In genomic region chr7:13641699-13642098, GRCh38 we compare ENCODE assay signal across 14 cellular contexts.
A peak's percentile ranks its signal among the peaks of the same experiment; 100 is the strongest.
DNase-seq lines count a peak whose midpoint lies in the region; ATAC-seq and TF ChIP-seq lines count a peak whose summit lies in the region.
"Had no signal": no experiment of that assay in that cellular context is flagged by ENCODE, and none has a peak within 500 bp of the region (broad histone marks: within the 10 kb centered on the region; RNA-seq: fewer than 3 reads in every experiment).

No MANE protein-coding gene starts in this region.

- H3K36me3 Mint-ChIP-seq in activated naive CD4-positive, alpha-beta T cell treated with anti-CD3 and anti-CD28 coated beads, Interleukin-2, amount 10 ng/mL, durations not matched to agents 7 days and 5 days: no peaks in the 10 kb centered on the region

- no peak for TF ChIP-seq POLR2A in sigmoid colon (IDR thresholded peaks at IDR 0.05)

- TF ChIP-seq CTCF in sigmoid colon (IDR thresholded peaks at IDR 0.05): no peak

- no peak overlapping the region for H3K4me3 Mint-ChIP-seq in activated naive CD4-positive, alpha-beta T cell treated with anti-CD3 and anti-CD28 coated beads, Interleukin-2, amount 10 ng/mL, durations not matched to agents 7 days and 5 days

- WGBS in sigmoid colon, 2 donors: 10 to 47% methylated on average over 1 of the region's 1 CpG

- no peaks in the 10 kb centered on the region for H3K9me3 ChIP-seq in sigmoid colon
- H3K9me3 ChIP-seq: left lung, testis had no signal

- peaks cover 4% of the 10 kb centered on the region for H3K9me3 Mint-ChIP-seq in activated naive CD4-positive, alpha-beta T cell treated with anti-CD3 and anti-CD28 coated beads, Interleukin-2, amount 10 ng/mL, durations not matched to agents 7 days and 5 days

- DNase-seq in COLO668 (lab: John Stamatoyannopoulos, UW; ENCODE audit: unreplicated experiment) (peak; percentile 29), NAMALWA (ENCODE audit: low spot score) (peak; percentile 9), astrocyte of the hippocampus (ENCODE audit: low read depth, low spot score) (peak; percentile 57), mucosa of gallbladder (ENCODE audit: low spot score) (peak; percentile 13), sigmoid colon (no peak)
- DNase-seq in activated naive CD4-positive, alpha-beta T cell treated with anti-CD3 and anti-CD28 coated beads, Interleukin-2, amount 10 ng/mL, durations not matched to agents 7 days and 5 days: no peak
- DNase-seq: H7, left lung, NCI-H2081 treated with DMSO at 0.1 percent for 48 hours, SHP77 treated with DMSO at 0.1 percent for 48 hours, testis had no signal

- H3K36me3 ChIP-seq in sigmoid colon: no peaks in the 10 kb centered on the region
- H3K36me3 ChIP-seq: left lung had no signal

- H3K4me3 ChIP-seq in sigmoid colon: no peak overlapping the region
- H3K4me3 ChIP-seq: left lung, testis had no signal

- H3K27me3 ChIP-seq in sigmoid colon: no peaks in the 10 kb centered on the region
- H3K27me3 ChIP-seq: left lung, testis had no signal

- H3K4me1 ChIP-seq in sigmoid colon: no peaks in the 10 kb centered on the region
- H3K4me1 ChIP-seq: left lung, testis had no signal

- intact Hi-C loops in sigmoid colon (cut with DNase I): no loop called here

- H3K4me1 Mint-ChIP-seq in activated naive CD4-positive, alpha-beta T cell treated with anti-CD3 and anti-CD28 coated beads, Interleukin-2, amount 10 ng/mL, durations not matched to agents 7 days and 5 days: no peaks in the 10 kb centered on the region

- no peak for TF ChIP-seq EP300 in sigmoid colon (IDR thresholded peaks at IDR 0.05)

- no peak overlapping the region for H3K27ac ChIP-seq in sigmoid colon
- H3K27ac ChIP-seq: left lung, testis had no signal

- no peak overlapping the region for H3K27ac Mint-ChIP-seq in activated naive CD4-positive, alpha-beta T cell treated with anti-CD3 and anti-CD28 coated beads, Interleukin-2, amount 10 ng/mL, durations not matched to agents 7 days and 5 days
- H3K27ac Mint-ChIP-seq: activated T-helper 2 cell treated with anti-CD3 and anti-CD28 coated beads, Interferon-gamma antibody, Interleukin-2, Interleukin-4, amounts not matched to agents 10 μg/mL and 5 μg/mL and 100 μg/mL, durations not matched to agents 14 hours and 24 hours and 36 hours had no signal

- ATAC-seq in HG03442 (IDR thresholded peaks at IDR 0.05; ENCODE audit: unreplicated experiment) (no peak), HG02798 (IDR thresholded peaks at IDR 0.05; ENCODE audit: poor library complexity, unreplicated experiment) (no peak)
- ATAC-seq: left lung had no signal

- CTCF ChIA-PET in activated naive CD4-positive, alpha-beta T cell treated with anti-CD3 and anti-CD28 coated beads, Interleukin-2, amount 10 ng/mL, durations not matched to agents 7 days and 5 days (lab: Charles Lee): no interaction called here

- no peaks in the 10 kb centered on the region for H3K27me3 Mint-ChIP-seq in activated naive CD4-positive, alpha-beta T cell treated with anti-CD3 and anti-CD28 coated beads, Interleukin-2, amount 10 ng/mL, durations not matched to agents 7 days and 5 days

Comparison
In these comparisons a context has a peak if more than half of its experiments do, and no peak if none do; other contexts are left out.
1. DNase-seq: peak in COLO668 (single experiment), NAMALWA (single experiment), astrocyte of the hippocampus (single experiment) and mucosa of gallbladder (single experiment); none in sigmoid colon (single experiment) and activated naive CD4-positive, alpha-beta T cell treated with anti-CD3 and anti-CD28 coated beads, Interleukin-2, amount 10 ng/mL, durations not matched to agents 7 days and 5 days (single experiment).